ENCODE assay signal across 27 cellular contexts in genomic region chr15:65450556-65450955, GRCh38.
"Had no signal": no experiment of that assay in that cellular context is flagged by ENCODE, and none has a peak within 500 bp of the region (broad histone marks: within the 10 kb centered on the region; RNA-seq: fewer than 3 reads in every experiment).

No MANE protein-coding gene starts in this region.

- H3K27me3 ChIP-seq: esophagus muscularis mucosa, gastroesophageal sphincter, right lobe of liver, spleen, stomach, transverse colon had no signal

- H3K9me3 ChIP-seq: esophagus muscularis mucosa, gastroesophageal sphincter, prostate gland, right lobe of liver, spleen, stomach, thoracic aorta, transverse colon had no signal

- H3K27me3 Mint-ChIP-seq: stimulated activated memory B cell treated with anti-CD40 and anti-IgM and Interleukin-4, amounts not matched to agents 10 μg/mL and 1 μg/mL and 100 μg/mL, for 72 hours had no signal

- H3K27ac Mint-ChIP-seq: nephron; stimulated activated memory B cell treated with anti-CD40 and anti-IgM and Interleukin-4, amounts not matched to agents 10 μg/mL and 1 μg/mL and 100 μg/mL, for 72 hours had no signal

- H3K4me3 ChIP-seq: esophagus muscularis mucosa, gastroesophageal sphincter, lung, prostate gland, right lobe of liver, spleen, stomach, thoracic aorta, transverse colon had no signal

- H3K9me3 Mint-ChIP-seq: immature natural killer cell; nephron; stimulated activated memory B cell treated with anti-CD40 and anti-IgM and Interleukin-4, amounts not matched to agents 10 μg/mL and 1 μg/mL and 100 μg/mL, for 72 hours had no signal

- H3K4me3 Mint-ChIP-seq: immature natural killer cell; nephron; stimulated activated memory B cell treated with anti-CD40 and anti-IgM and Interleukin-4, amounts not matched to agents 10 μg/mL and 1 μg/mL and 100 μg/mL, for 72 hours had no signal

- DNase-seq: cortex of kidney; effector memory CD4-positive, alpha-beta T cell; glutamatergic neuron; immature natural killer cell; left colon; left ventricle myocardium superior; mesenchymal stem cell; midbrain; occipital lobe; retina; right lobe of liver; spleen; stimulated activated CD4-positive, alpha-beta T cell treated with anti-CD3 and anti-CD28 coated beads, Interleukin-15, amount 100 ng/mL, for 24 hours; stimulated activated CD4-positive, alpha-beta T cell treated with anti-CD3 and anti-CD28 coated beads, Interleukin-1b, Interleukin-23, amount 100 ng/mL, for 48 hours; stimulated activated CD4-positive, alpha-beta T cell treated with anti-CD3 and anti-CD28 coated beads, Interleukin-4, amount 100 ng/mL, for 24 hours; stomach; substantia nigra; transverse colon had no signal

- ATAC-seq: gastroesophageal sphincter; left colon; left ventricle myocardium superior; right lobe of liver; stimulated activated memory B cell treated with anti-CD40 and anti-IgM and Interleukin-4, amounts not matched to agents 10 μg/mL and 1 μg/mL and 100 μg/mL, for 72 hours had no signal

- H3K4me1 ChIP-seq: esophagus muscularis mucosa, parathyroid adenoma, prostate gland, right lobe of liver, spleen, stomach, transverse colon had no signal

- H3K4me1 Mint-ChIP-seq: immature natural killer cell, nephron had no signal

- H3K27ac ChIP-seq: epithelial cell of prostate, esophagus muscularis mucosa, gastroesophageal sphincter, parathyroid adenoma, prostate gland, right lobe of liver, spleen, stomach, thoracic aorta, transverse colon had no signal
